Comparison of ENCODE assay signal across 10 cellular contexts in the genomic region with DNA sequence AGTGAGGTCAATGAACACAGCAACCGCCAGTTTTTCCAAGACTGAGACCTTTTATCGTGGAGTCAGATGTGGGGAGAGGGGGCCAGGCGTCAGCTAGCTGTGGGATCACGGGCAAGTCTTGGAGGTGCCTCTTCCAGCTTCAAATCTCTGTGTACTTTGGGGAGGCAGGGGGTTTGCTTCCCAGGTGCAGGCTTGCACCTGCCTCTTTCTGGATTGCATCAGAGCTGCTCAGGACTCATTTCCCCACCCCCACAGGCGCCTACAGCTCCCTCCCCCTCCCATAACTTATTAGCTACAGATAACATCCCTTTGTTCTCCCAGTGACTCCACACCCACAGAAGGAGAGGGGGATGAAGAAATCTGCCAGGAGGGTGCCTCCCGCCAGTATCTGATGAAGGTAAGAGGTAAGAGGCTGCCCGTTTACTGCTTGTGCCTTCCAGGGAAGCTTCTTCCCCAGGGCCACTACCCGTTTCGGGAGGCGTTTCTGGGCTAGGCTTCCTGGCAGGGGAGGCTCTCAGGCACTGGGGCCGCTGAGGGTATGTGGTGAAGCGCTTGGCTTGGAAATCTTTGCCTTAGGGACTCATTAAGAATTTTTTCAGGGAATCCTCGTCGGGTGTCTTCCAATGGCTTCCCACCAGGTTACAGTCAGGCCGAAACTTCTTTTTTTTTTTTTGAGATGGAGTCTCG. TPM values are rescaled to one million over a fixed set of nuclear protein-coding genes. Genes with fewer than 3 reads are reported as not detected.
DNase-seq lines count a peak whose midpoint lies in the region; ATAC-seq, FAIRE-seq and TF ChIP-seq lines count a peak whose summit lies in the region.
"Had no signal": no experiment of that assay in that cellular context is flagged by ENCODE, and none has a peak within 500 bp of the region (broad histone marks: within the 10 kb centered on the region; RNA-seq: fewer than 3 reads in every experiment).

No MANE protein-coding gene starts in this region.

- H3K4me1 ChIP-seq in SJCRH30 (peaks cover 22% of the 10 kb centered on the region), keratinocyte (ENCODE audit: control insufficient read depth, extremely low read depth, insufficient read depth, low read length) (peaks cover 24% of the 10 kb centered on the region)

- dilution Hi-C loops in keratinocyte (cut with MboI; ENCODE audit: extremely low pct_ligation_motif_present, low sequenced_read_pairs), result no loop called here

- no peaks in the 10 kb centered on the region for H3K79me2 ChIP-seq in keratinocyte (ENCODE audit: control insufficient read depth, insufficient read depth, low read length)

- H3K27ac ChIP-seq in SJCRH30 (peak overlapping the region; percentile 42; the same call in 1 of the 2 replicates), keratinocyte (ENCODE audit: control insufficient read depth, insufficient read depth, low read length) (peak overlapping the region; percentile 78)
- H3K27ac ChIP-seq: 22Rv1 had no signal

- peaks cover 20% of the 10 kb centered on the region for H3K4me1 Mint-ChIP-seq in type B pancreatic cell (ENCODE audit: unreplicated experiment)
- no peaks in the 10 kb centered on the region for H3K4me1 Mint-ChIP-seq in activated CD8-positive, alpha-beta T cell treated with anti-CD3 and anti-CD28 coated beads, Interleukin-2, amount 10 ng/mL, durations not matched to agents 7 days and 5 days (ENCODE audit: low read depth)

- no peaks in the 10 kb centered on the region for H3K36me3 Mint-ChIP-seq in type B pancreatic cell
- peaks cover 4% of the 10 kb centered on the region for H3K36me3 Mint-ChIP-seq in activated CD8-positive, alpha-beta T cell treated with anti-CD3 and anti-CD28 coated beads, Interleukin-2, amount 10 ng/mL, durations not matched to agents 7 days and 5 days (ENCODE audit: low read depth)

- H2AFZ ChIP-seq in keratinocyte (ENCODE audit: control insufficient read depth, low read length), result peak overlapping the region; percentile 87

- no peak for ATAC-seq in GM21515 (IDR thresholded peaks at IDR 0.05; ENCODE audit: unreplicated experiment)
- ATAC-seq in activated CD8-positive, alpha-beta T cell treated with anti-CD3 and anti-CD28 coated beads, Interleukin-2, amount 10 ng/mL, durations not matched to agents 7 days and 5 days, result no peak
- ATAC-seq: effector memory CD8-positive, alpha-beta T cell had no signal

- H3K36me3 ChIP-seq in SJCRH30 (no peaks in the 10 kb centered on the region), keratinocyte (ENCODE audit: control insufficient read depth in 2 of 2, extremely low read depth in 1 of 2, insufficient read depth in 2 of 2, low read length in 2 of 2) (no peaks in the 10 kb centered on the region)

- peak overlapping the region; percentile 83 for H3K9ac ChIP-seq in keratinocyte (ENCODE audit: control insufficient read depth, extremely low read depth, insufficient read depth, low read length)

- POLR2A ChIA-PET in activated CD8-positive, alpha-beta T cell treated with anti-CD3 and anti-CD28 coated beads, Interleukin-2, amount 10 ng/mL, durations not matched to agents 7 days and 5 days (lab: Charles Lee), result no interaction called here

- CTCF ChIA-PET in activated CD8-positive, alpha-beta T cell treated with anti-CD3 and anti-CD28 coated beads, Interleukin-2, amount 10 ng/mL, durations not matched to agents 7 days and 5 days (lab: Charles Lee), result no interaction called here

- peaks cover 10% of the 10 kb centered on the region for H3K9me3 Mint-ChIP-seq in type B pancreatic cell
- H3K9me3 Mint-ChIP-seq in activated CD8-positive, alpha-beta T cell treated with anti-CD3 and anti-CD28 coated beads, Interleukin-2, amount 10 ng/mL, durations not matched to agents 7 days and 5 days (ENCODE audit: insufficient read depth), result peaks cover 8% of the 10 kb centered on the region

- peaks cover 10% of the 10 kb centered on the region for H3K27me3 Mint-ChIP-seq in type B pancreatic cell
- peaks cover 18% of the 10 kb centered on the region for H3K27me3 Mint-ChIP-seq in activated CD8-positive, alpha-beta T cell treated with anti-CD3 and anti-CD28 coated beads, Interleukin-2, amount 10 ng/mL, durations not matched to agents 7 days and 5 days (ENCODE audit: low read depth)

- no peaks in the 10 kb centered on the region for H3K27me3 ChIP-seq in SJCRH30
- no peaks in the 10 kb centered on the region for H3K27me3 ChIP-seq in keratinocyte (ENCODE audit: control insufficient read depth, extremely low read depth, insufficient read depth, low read length)

- no peak for FAIRE-seq in keratinocyte (lab: Jason Lieb, UNC)

- peaks cover 5% of the 10 kb centered on the region; the same call in 1 of the 2 replicates for H3K9me3 ChIP-seq in SJCRH30 (replicated peaks)
- H3K9me3 ChIP-seq in keratinocyte (ENCODE audit: control insufficient read depth, low read depth, low read length), result no peaks in the 10 kb centered on the region

- no peaks in the 10 kb centered on the region for H3K9me1 ChIP-seq in keratinocyte (ENCODE audit: control insufficient read depth, extremely low read depth, insufficient read depth, low read length)

- peak overlapping the region; percentile 88 for H3K4me3 Mint-ChIP-seq in type B pancreatic cell
- no peak overlapping the region for H3K4me3 Mint-ChIP-seq in activated CD8-positive, alpha-beta T cell treated with anti-CD3 and anti-CD28 coated beads, Interleukin-2, amount 10 ng/mL, durations not matched to agents 7 days and 5 days
- H3K4me3 Mint-ChIP-seq: effector memory CD8-positive, alpha-beta T cell had no signal

- peak overlapping the region; percentile 82 for H3K4me2 ChIP-seq in keratinocyte (ENCODE audit: control insufficient read depth, extremely low read depth, insufficient read depth, low read depth, low read length)

- peak overlapping the region; percentile 57 for H3K4me3 ChIP-seq in SJCRH30
- H3K4me3 ChIP-seq in keratinocyte (ENCODE audit: control insufficient read depth in 2 of 3, extremely low read depth in 1 of 3, insufficient read depth in 2 of 3, low read depth in 1 of 3, low read length in 3 of 3), result peak overlapping the region; percentile 26 to 65 (median 43)

- peak overlapping the region; percentile 93 for H3K27ac Mint-ChIP-seq in type B pancreatic cell
- no peak overlapping the region for H3K27ac Mint-ChIP-seq in activated CD8-positive, alpha-beta T cell treated with anti-CD3 and anti-CD28 coated beads, Interleukin-2, amount 10 ng/mL, durations not matched to agents 7 days and 5 days

- DNase-seq in NCI-H2171 treated with DMSO at 0.1 percent for 48 hours (lab: John Stamatoyannopoulos, UW), result peak; percentile 60
- no peak for DNase-seq in NCI-H2171 (lab: John Stamatoyannopoulos, UW)
- peak; percentile 45 to 65 for DNase-seq in SJCRH30
- DNase-seq in keratinocyte (ENCODE audit: low read depth, low spot score), result no peak
- no peak for DNase-seq in type B pancreatic cell (ENCODE audit: extremely low spot score, unreplicated experiment)
- DNase-seq in activated CD8-positive, alpha-beta T cell treated with anti-CD3 and anti-CD28 coated beads, Interleukin-2, amount 10 ng/mL, durations not matched to agents 7 days and 5 days, result no peak
- DNase-seq in NCI-H2196 treated with DMSO at 0.1 percent for 48 hours (lab: John Stamatoyannopoulos, UW; ENCODE audit: unreplicated experiment), result no peak
- DNase-seq: effector memory CD8-positive, alpha-beta T cell had no signal

- TF ChIP-seq CTCF in keratinocyte (optimal IDR thresholded peaks at IDR 0.05 in 1 of 3, IDR thresholded peaks at IDR 0.05 in 1 of 3, conservative IDR thresholded peaks at IDR 0.05 in 1 of 3; ENCODE audit: extremely low read depth in 1 of 3, insufficient read depth in 2 of 3, low read length in 3 of 3) (no peak), type B pancreatic cell (conservative IDR thresholded peaks at IDR 0.05) (no peak)

- H4K20me1 ChIP-seq in keratinocyte (ENCODE audit: control insufficient read depth, extremely low read depth, insufficient read depth, low read length), result no peaks in the 10 kb centered on the region

RNA-seq across cellular contexts. Expression of a gene that starts 18.8 kb away (rescaled TPM):
- total RNA-seq in SJCRH30 (2014; rRNA removed; shearing (Covaris generic)), result 180 and 212 TPM in 2 replicates
- polyA plus RNA-seq in keratinocyte, result 51.9 to 110 TPM (median 94.4 TPM) in 3 replicates
- polyA plus RNA-seq in keratinocyte (2011; ENCODE audit: low read depth), result 184 TPM
- polyA plus RNA-seq in keratinocyte (2011; cell fraction: cytosol; rRNA removed), result 99.0 and 109 TPM in 2 replicates
- polyA plus RNA-seq in keratinocyte (2011; cell fraction: nucleus; rRNA removed), result 27.6 and 50.4 TPM in 2 replicates
- 87.9 and 140 TPM in 2 replicates for polyA plus RNA-seq in keratinocyte (2012; ENCODE audit: low replicate concordance)
- polyA minus RNA-seq in keratinocyte, result 0.82 to 7.8 TPM (median 2.7 TPM) in 3 replicates
- 10.9 TPM for polyA minus RNA-seq in keratinocyte (2011; cell fraction: cytosol; rRNA and poly(A)+ RNA removed)
- 9.3 and 11.8 TPM in 2 replicates for polyA minus RNA-seq in keratinocyte (2011; cell fraction: nucleus; rRNA and poly(A)+ RNA removed)
- total RNA-seq in type B pancreatic cell (ENCODE audit: low replicate concordance), result 54.6 and 63.4 TPM in 2 replicates
- total RNA-seq in activated CD8-positive, alpha-beta T cell treated with anti-CD3 and anti-CD28 coated beads, Interleukin-2, amount 10 ng/mL, durations not matched to agents 7 days and 5 days, result 10 to 100 TPM; 47.9 to 57.8 TPM

Comparison
In these comparisons a context has a peak if more than half of its experiments do, and no peak if none do; other contexts are left out.
1. DNase-seq: peak in NCI-H2171 treated with DMSO at 0.1 percent for 48 hours (single experiment) and SJCRH30 (2 of 2); none in NCI-H2171 (single experiment), keratinocyte (single experiment), type B pancreatic cell (single experiment), activated CD8-positive, alpha-beta T cell treated with anti-CD3 and anti-CD28 coated beads, Interleukin-2, amount 10 ng/mL, durations not matched to agents 7 days and 5 days (single experiment) and NCI-H2196 treated with DMSO at 0.1 percent for 48 hours (single experiment).